Comparison of ENCODE assay signal across 34 cellular contexts in the genomic region with DNA sequence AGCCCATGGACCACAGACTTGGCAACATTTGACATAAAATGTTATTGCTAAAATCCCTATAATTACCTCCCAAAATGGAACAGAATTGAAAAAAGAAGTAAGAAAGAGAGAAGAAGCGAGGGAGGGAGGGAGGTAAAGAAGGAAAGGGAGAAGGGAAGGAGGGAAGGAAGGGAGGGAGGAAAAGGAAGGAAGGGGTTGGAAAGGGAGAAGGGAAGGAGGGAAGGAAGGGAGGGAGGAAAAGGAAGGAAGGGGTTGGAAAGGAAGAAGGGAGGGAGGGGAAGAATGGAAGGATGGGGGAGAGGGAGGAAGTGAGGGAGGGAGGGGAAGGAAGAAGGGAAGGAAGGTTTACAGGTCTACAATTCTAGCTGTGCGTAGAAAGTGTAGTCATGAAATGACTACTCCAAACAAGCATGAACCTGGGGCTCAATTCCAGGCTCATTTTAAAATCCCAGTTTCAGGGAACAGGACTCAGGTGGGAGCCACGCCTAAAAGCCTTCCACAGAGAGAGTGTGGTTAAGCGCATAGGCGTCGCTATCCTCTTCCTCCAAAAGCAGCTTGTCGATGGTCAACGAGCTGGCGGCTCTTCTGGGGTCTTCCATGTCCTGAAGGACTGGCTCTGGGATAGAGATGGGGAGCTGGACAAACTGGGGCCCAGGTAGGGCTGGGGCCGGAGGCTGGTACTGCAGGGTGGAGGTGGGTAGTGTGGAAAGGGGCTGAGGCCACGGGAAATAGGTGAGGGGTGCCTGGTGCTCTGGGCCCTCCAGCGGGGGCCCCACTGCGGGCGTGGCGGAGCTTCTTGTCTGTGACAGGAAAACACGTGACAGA. TPM values are rescaled to one million over a fixed set of nuclear protein-coding genes. Genes with fewer than 3 reads are reported as not detected.
DNase-seq lines count a peak whose midpoint lies in the region; ATAC-seq, FAIRE-seq and TF ChIP-seq lines count a peak whose summit lies in the region.
"Had no signal": no experiment of that assay in that cellular context is flagged by ENCODE, and none has a peak within 500 bp of the region (broad histone marks: within the 10 kb centered on the region; RNA-seq: fewer than 3 reads in every experiment).

No MANE protein-coding gene starts in this region.

- RAD21 ChIA-PET in GM12878 (lab: Charles Lee; ENCODE audit: unreplicated experiment) = no interaction called here

- H3K79me2 ChIP-seq in GM12878 (ENCODE audit: control insufficient read depth, insufficient read depth, low read length) = peaks cover 3% of the 10 kb centered on the region

- no peak overlapping the region for H3K27ac ChIP-seq in GM12878 (ENCODE audit: control insufficient read depth, insufficient read depth)
- no peak overlapping the region for H3K27ac ChIP-seq in brain microvascular endothelial cell

- FAIRE-seq in GM12878 (lab: Jason Lieb, UNC) = no peak
- FAIRE-seq: GM12891 had no signal

- no TSS peak for BruUV-seq in GM12878 (replicated peaks; lab: Mats Ljungman, UMichigan)

- H3K9ac ChIP-seq in GM12878 (ENCODE audit: control insufficient read depth, insufficient read depth, low read length) = no peak overlapping the region

- H4K20me1 ChIP-seq in GM12878 (ENCODE audit: control insufficient read depth, insufficient read depth) = no peaks in the 10 kb centered on the region

- TF ChIP-seq CTCF in GM12878 (IDR thresholded peaks at IDR 0.05 in 2 of 3, conservative IDR thresholded peaks at IDR 0.05 in 1 of 3; ENCODE audit: control insufficient read depth in 2 of 3, extremely low read depth in 1 of 3, insufficient read depth in 1 of 3, low read depth in 3 of 3, low read length in 3 of 3) (no peak), nephron progenitor cell (IDR thresholded peaks at IDR 0.05) (no peak), brain microvascular endothelial cell (IDR thresholded peaks at IDR 0.05; ENCODE audit: low read depth, low read length, missing control alignments) (no peak)

- ATAC-seq in stimulated activated naive CD8-positive, alpha-beta T cell treated with anti-CD3 and anti-CD28 coated beads, Interleukin-15, amount 100 ng/mL, for 72 hours = no peak
- ATAC-seq in GM12878 = no peak
- no peak for ATAC-seq in HG03159 (IDR thresholded peaks at IDR 0.05; ENCODE audit: unreplicated experiment)
- ATAC-seq: activated CD4-positive, alpha-beta T cell treated with anti-CD3 and anti-CD28 coated beads for 36 hours; HCT116; left lobe of liver; naive thymus-derived CD4-positive, alpha-beta T cell had no signal

- no peak for DNase-seq in stimulated activated naive CD8-positive, alpha-beta T cell treated with anti-CD3 and anti-CD28 coated beads, Interleukin-15, amount 100 ng/mL, for 72 hours
- DNase-seq in GM12878 (ENCODE audit: low read depth, low spot score) = no peak
- no peak for DNase-seq in nephron progenitor cell
- no peak for DNase-seq in GF-D8 (lab: John Stamatoyannopoulos, UW)
- no peak for DNase-seq in pons (ENCODE audit: low spot score)
- DNase-seq in brain microvascular endothelial cell = no peak
- DNase-seq: activated CD4-positive, alpha-beta T cell treated with anti-CD3 and anti-CD28 coated beads for 36 hours; activated CD8-positive, alpha-beta memory T cell treated with anti-CD3 and anti-CD28 coated beads for 24 hours; activated effector memory CD4-positive, alpha-beta T cell treated with Interleukin-2 at 50 U/mL for 16 hours; aorta; caudate nucleus; cortex of kidney; DMS 273 treated with DMSO at 0.1 percent for 48 hours; effector memory CD4-positive, alpha-beta T cell; EL; MV-4-11; naive thymus-derived CD4-positive, alpha-beta T cell; NCI-H1436; NCI-H2081; NCI-H345; NCI-H69; occipital lobe; SIG-M5; stimulated activated CD4-positive, alpha-beta T cell treated with anti-CD3 and anti-CD28 coated beads, Interleukin-4, amount 100 ng/mL, for 24 hours had no signal

- CTCF ChIA-PET in GM12878 (lab: Yijun Ruan, JAX) = interaction anchor here (0.8 kb wide), 1 partner anchor 69 kb away, joined by 3 read pairs; no protein-coding TSS in a partner anchor

- H3K4me2 ChIP-seq in GM12878 (ENCODE audit: control insufficient read depth, insufficient read depth) = no peak overlapping the region

- POLR2A ChIA-PET in GM12878 (lab: Charles Lee) = interaction anchor here (0.7 kb wide), 1 partner anchor 26 kb away, joined by 4 read pairs; no protein-coding TSS in a partner anchor

- H3K27me3 ChIP-seq in GM12878 (replicated peaks in 1 of 2; ENCODE audit: control insufficient read depth in 2 of 2, insufficient read depth in 2 of 2, low read length in 1 of 2) = no peaks in the 10 kb centered on the region
- H3K27me3 ChIP-seq in brain microvascular endothelial cell (replicated peaks) = no peaks in the 10 kb centered on the region

- intact Hi-C loops in GM12878 (cut with micrococcal nuclease; ENCODE audit: unreplicated experiment) = no loop called here

- 57% methylated on average over 16 of the region's 16 CpGs for WGBS in GM12878 (ENCODE audit: insufficient coverage, insufficient replicate concordance, low lambda C conversion rate, missing lambda C conversion rate)

- no peaks in the 10 kb centered on the region for H3K9me3 Mint-ChIP-seq in stimulated activated naive CD8-positive, alpha-beta T cell treated with anti-CD3 and anti-CD28 coated beads, Interleukin-15, Interleukin-2, amounts not matched to agents 100 ng/mL and 50 ng/mL, for 24 hours
- no peaks in the 10 kb centered on the region for H3K9me3 Mint-ChIP-seq in stimulated activated naive CD8-positive, alpha-beta T cell treated with anti-CD3 and anti-CD28 coated beads, Interleukin-15, amount 100 ng/mL, for 72 hours
- no peaks in the 10 kb centered on the region for H3K9me3 Mint-ChIP-seq in nephron progenitor cell
- H3K9me3 Mint-ChIP-seq: naive thymus-derived CD4-positive, alpha-beta T cell had no signal

- in situ Hi-C loops in GM12878 (cut with MboI) = no loop called here
- in situ Hi-C loops in brain microvascular endothelial cell (cut with HindIII; ENCODE audit: low pct_ligation_motif_present, low sequenced_read_pairs) = no loop called here

- no peak overlapping the region for H3K4me3 ChIP-seq in GM12878
- H3K4me3 ChIP-seq in brain microvascular endothelial cell (ENCODE audit: low read depth, low read length) = no peak overlapping the region

- no peak for TF ChIP-seq RAD21 in GM12878 (IDR thresholded peaks at IDR 0.05; ENCODE audit: insufficient read depth, low read depth, low read length)

- peak; percentile 36; the same call in 1 of the 2 replicates for TF ChIP-seq POLR2A in GM12878 (IDR thresholded peaks at IDR 0.05; ENCODE audit: low read depth, low read length)

- H3K4me1 Mint-ChIP-seq in stimulated activated naive CD8-positive, alpha-beta T cell treated with anti-CD3 and anti-CD28 coated beads, Interleukin-15, Interleukin-2, amounts not matched to agents 100 ng/mL and 50 ng/mL, for 24 hours (ENCODE audit: low read depth) = no peaks in the 10 kb centered on the region
- H3K4me1 Mint-ChIP-seq in stimulated activated naive CD8-positive, alpha-beta T cell treated with anti-CD3 and anti-CD28 coated beads, Interleukin-15, amount 100 ng/mL, for 72 hours = no peaks in the 10 kb centered on the region
- H3K4me1 Mint-ChIP-seq in nephron progenitor cell = peaks cover 33% of the 10 kb centered on the region
- H3K4me1 Mint-ChIP-seq: activated CD4-positive, alpha-beta T cell treated with anti-CD3 and anti-CD28 coated beads for 36 hours had no signal

- H3K9me3 ChIP-seq in GM12878 (replicated peaks; ENCODE audit: control insufficient read depth, insufficient read depth, low read length) = no peaks in the 10 kb centered on the region

- peaks cover 31 to 55% of the 10 kb centered on the region in 2 experiments for H3K36me3 ChIP-seq in GM12878 (ENCODE audit: control insufficient read depth in 2 of 2, insufficient read depth in 2 of 2, low read length in 1 of 2)
- H3K36me3 ChIP-seq in brain microvascular endothelial cell (replicated peaks) = no peaks in the 10 kb centered on the region

- no peak overlapping the region for H3K4me3 Mint-ChIP-seq in stimulated activated naive CD8-positive, alpha-beta T cell treated with anti-CD3 and anti-CD28 coated beads, Interleukin-15, Interleukin-2, amounts not matched to agents 100 ng/mL and 50 ng/mL, for 24 hours
- H3K4me3 Mint-ChIP-seq in stimulated activated naive CD8-positive, alpha-beta T cell treated with anti-CD3 and anti-CD28 coated beads, Interleukin-15, amount 100 ng/mL, for 72 hours = no peak overlapping the region
- H3K4me3 Mint-ChIP-seq in nephron progenitor cell = no peak overlapping the region
- H3K4me3 Mint-ChIP-seq: activated CD4-positive, alpha-beta T cell treated with anti-CD3 and anti-CD28 coated beads for 36 hours; activated naive CD8-positive, alpha-beta T cell; naive thymus-derived CD4-positive, alpha-beta T cell had no signal

- peak overlapping the region; percentile 32 for H3K27ac Mint-ChIP-seq in stimulated activated naive CD8-positive, alpha-beta T cell treated with anti-CD3 and anti-CD28 coated beads, Interleukin-15, Interleukin-2, amounts not matched to agents 100 ng/mL and 50 ng/mL, for 24 hours
- H3K27ac Mint-ChIP-seq in stimulated activated naive CD8-positive, alpha-beta T cell treated with anti-CD3 and anti-CD28 coated beads, Interleukin-15, amount 100 ng/mL, for 72 hours = no peak overlapping the region
- peak overlapping the region; percentile 70 for H3K27ac Mint-ChIP-seq in nephron progenitor cell
- H3K27ac Mint-ChIP-seq: activated CD4-positive, alpha-beta T cell treated with anti-CD3 and anti-CD28 coated beads for 36 hours; activated naive CD8-positive, alpha-beta T cell had no signal

- H3K4me1 ChIP-seq in GM12878 (ENCODE audit: control insufficient read depth, insufficient read depth, low read length) = peaks cover 5% of the 10 kb centered on the region; the same call in 1 of the 2 replicates

- H3K36me3 Mint-ChIP-seq in stimulated activated naive CD8-positive, alpha-beta T cell treated with anti-CD3 and anti-CD28 coated beads, Interleukin-15, Interleukin-2, amounts not matched to agents 100 ng/mL and 50 ng/mL, for 24 hours (ENCODE audit: low read depth) = peaks cover 5% of the 10 kb centered on the region
- no peaks in the 10 kb centered on the region for H3K36me3 Mint-ChIP-seq in nephron progenitor cell (ENCODE audit: low read depth)
- H3K36me3 Mint-ChIP-seq: activated naive CD8-positive, alpha-beta T cell had no signal

- no peak for TF ChIP-seq EP300 in GM12878 (IDR thresholded peaks at IDR 0.05; ENCODE audit: borderline replicate concordance in 1 of 2, control insufficient read depth in 1 of 2, low read depth in 2 of 2, low read length in 2 of 2)

- SMC1A ChIA-PET in GM12878 (lab: Charles Lee; ENCODE audit: uncharacterized antibody, unreplicated experiment) = interaction anchor here (0.8 to 32.6 kb wide), 6 partner anchors 10 to 64 kb away, joined by 3 to 972 read pairs (median 3); no protein-coding TSS in a partner anchor

- no peak overlapping the region for H2AFZ ChIP-seq in GM12878 (ENCODE audit: control insufficient read depth, low read depth, low read length)

- H3K27me3 Mint-ChIP-seq in stimulated activated naive CD8-positive, alpha-beta T cell treated with anti-CD3 and anti-CD28 coated beads, Interleukin-15, Interleukin-2, amounts not matched to agents 100 ng/mL and 50 ng/mL, for 24 hours = peaks cover 4% of the 10 kb centered on the region
- peaks cover 10% of the 10 kb centered on the region for H3K27me3 Mint-ChIP-seq in stimulated activated naive CD8-positive, alpha-beta T cell treated with anti-CD3 and anti-CD28 coated beads, Interleukin-15, amount 100 ng/mL, for 72 hours
- peaks cover 22% of the 10 kb centered on the region for H3K27me3 Mint-ChIP-seq in nephron progenitor cell (ENCODE audit: low read depth, poor library complexity)
- H3K27me3 Mint-ChIP-seq: activated CD4-positive, alpha-beta T cell treated with anti-CD3 and anti-CD28 coated beads for 36 hours; activated naive CD8-positive, alpha-beta T cell had no signal

RNA-seq across cellular contexts. Expression of a gene that starts 25.1 kb away (rescaled TPM):
- 165 and 176 TPM in 2 replicates for total RNA-seq in GM12878 (2013; cell fraction: nucleolus; rRNA removed)
- 28.7 and 31.2 TPM in 2 replicates for total RNA-seq in GM12878 (2014; rRNA removed)
- 31.9 and 35.1 TPM in 2 replicates for total RNA-seq in GM12878 (2014; rRNA removed; fragmentation: Illumina TruSeq; extraction: Trizol)
- total RNA-seq in GM12878 (2021) = 165 and 169 TPM in 2 replicates
- 175 TPM for polyA plus RNA-seq in GM12878 (2011; ENCODE audit: low read depth)
- 34.5 and 61.7 TPM in 2 replicates for polyA plus RNA-seq in GM12878 (2011; rRNA removed)
- 57.8 and 71.0 TPM in 2 replicates for polyA plus RNA-seq in GM12878 (2011; cell fraction: cytosol; rRNA removed)
- polyA plus RNA-seq in GM12878 (2011; cell fraction: nucleus; rRNA removed) = 98.1 and 141 TPM in 2 replicates
- 246 and 275 TPM in 2 replicates for polyA plus RNA-seq in GM12878 (2012)
- polyA plus RNA-seq in GM12878 (2014; fragmentation: Illumina TruSeq; extraction: Trizol) = 97.7 and 107 TPM in 2 replicates
- 10 to 100 TPM; 13.1 to 92.7 TPM for polyA plus RNA-seq in GM12878 (2014; fragmentation: Nextera tagmentation; extraction: Ambion mirVana)
- 93.5 and 128 TPM in 2 replicates for polyA plus RNA-seq in GM12878 (2014; rRNA removed)
- polyA plus RNA-seq in GM12878 (2016; fragmentation: Nextera tagmentation; extraction: Ambion mirVana) = 10 to 100 TPM; 71.3 to 79.7 TPM
- 70.5 and 86.6 TPM in 2 replicates for polyA minus RNA-seq in GM12878 (2011; rRNA and poly(A)+ RNA removed)
- polyA minus RNA-seq in GM12878 (2011; cell fraction: cytosol; rRNA and poly(A)+ RNA removed) = 55.2 and 55.6 TPM in 2 replicates
- 48.6 and 100 TPM in 2 replicates for polyA minus RNA-seq in GM12878 (2011; cell fraction: nucleus; rRNA and poly(A)+ RNA removed)
- total RNA-seq: epithelial cell of proximal tubule, LHCN-M2, occipital lobe, pulmonary artery endothelial cell had no signal

RNA-seq across cellular contexts. Expression of a gene that starts 55.6 kb away (rescaled TPM):
- not detected in 2 replicates for total RNA-seq in GM12878 (2013; cell fraction: nucleolus; rRNA removed)
- total RNA-seq in GM12878 (2014; rRNA removed) = 0.17 TPM in 1 of 2 replicates, not detected in the other
- not detected in 2 replicates for total RNA-seq in GM12878 (2014; rRNA removed; fragmentation: Illumina TruSeq; extraction: Trizol)
- total RNA-seq in GM12878 (2021) = not detected in 2 replicates
- polyA plus RNA-seq in GM12878 (2011; ENCODE audit: low read depth) = not detected
- polyA plus RNA-seq in GM12878 (2011; rRNA removed) = 0.09 TPM in 1 of 2 replicates, not detected in the other
- 0.05 TPM in 1 of 2 replicates, not detected in the other for polyA plus RNA-seq in GM12878 (2011; cell fraction: cytosol; rRNA removed)
- polyA plus RNA-seq in GM12878 (2011; cell fraction: nucleus; rRNA removed) = 0.45 TPM in 1 of 2 replicates, not detected in the other
- polyA plus RNA-seq in GM12878 (2012) = 0.22 and 0.27 TPM in 2 replicates
- polyA plus RNA-seq in GM12878 (2014; fragmentation: Illumina TruSeq; extraction: Trizol) = not detected in 2 replicates
- polyA plus RNA-seq in GM12878 (2014; fragmentation: Nextera tagmentation; extraction: Ambion mirVana) = not detected
- polyA plus RNA-seq in GM12878 (2014; rRNA removed) = not detected in 2 replicates
- under 1 TPM in 1 of 2 experiments, not detected in 1; 0.17 TPM for polyA plus RNA-seq in GM12878 (2016; fragmentation: Nextera tagmentation; extraction: Ambion mirVana)
- not detected in 2 replicates for polyA minus RNA-seq in GM12878 (2011; rRNA and poly(A)+ RNA removed)
- not detected in 2 replicates for polyA minus RNA-seq in GM12878 (2011; cell fraction: cytosol; rRNA and poly(A)+ RNA removed)
- not detected in 2 replicates for polyA minus RNA-seq in GM12878 (2011; cell fraction: nucleus; rRNA and poly(A)+ RNA removed)
- total RNA-seq: activated CD4-positive, alpha-beta T cell treated with anti-CD3 and anti-CD28 coated beads for 36 hours; LHCN-M2; naive thymus-derived CD4-positive, alpha-beta T cell; pulmonary artery endothelial cell; T-helper 2 cell treated with Interferon-gamma antibody and Interleukin-4, amounts not matched to agents 100 ng/mL and 5 ng/mL, for 36 hours had no signal
- polyA plus RNA-seq: naive thymus-derived CD4-positive, alpha-beta T cell had no signal

Comparison
In these comparisons a context has a peak if more than half of its experiments do, and no peak if none do; other contexts are left out.
1. H3K27ac Mint-ChIP-seq: peak in stimulated activated naive CD8-positive, alpha-beta T cell treated with anti-CD3 and anti-CD28 coated beads, Interleukin-15, Interleukin-2, amounts not matched to agents 100 ng/mL and 50 ng/mL, for 24 hours (single experiment) and nephron progenitor cell (single experiment); none in stimulated activated naive CD8-positive, alpha-beta T cell treated with anti-CD3 and anti-CD28 coated beads, Interleukin-15, amount 100 ng/mL, for 72 hours (0 of 2).